19 cellular contexts compared by ENCODE assay signal in the genomic region with DNA sequence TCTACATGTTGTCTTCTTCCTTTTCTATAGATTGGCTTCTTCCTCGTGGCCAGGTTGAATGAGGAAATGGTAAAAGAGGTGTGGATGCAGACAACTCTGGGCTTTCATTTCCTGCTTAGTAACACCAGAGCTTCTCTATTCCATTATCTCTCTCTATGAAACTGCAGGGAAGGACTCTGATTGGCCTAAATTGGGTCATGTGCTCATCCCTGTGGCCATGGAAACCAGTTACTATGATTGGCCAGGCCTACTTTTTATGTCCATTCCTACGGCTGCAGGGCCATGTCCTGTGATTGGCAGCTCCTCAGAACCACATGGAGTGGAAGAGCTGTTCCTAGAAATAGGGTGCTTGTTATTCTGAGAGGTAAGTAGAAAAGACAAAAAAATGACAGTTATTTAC.
"Had no signal": no experiment of that assay in that cellular context is flagged by ENCODE, and none has a peak within 500 bp of the region (broad histone marks: within the 10 kb centered on the region; RNA-seq: fewer than 3 reads in every experiment).

No MANE protein-coding gene starts in this region.

- H3K4me3 Mint-ChIP-seq: activated CD8-positive, alpha-beta memory T cell treated with anti-CD3 and anti-CD28 coated beads, Interleukin-2, amount 10 ng/mL, durations not matched to agents 7 days and 5 days; activated T-cell treated with anti-CD3 and anti-CD28 coated beads, Interleukin-2, amount 50 U/mL, for 24 hours had no signal

- H3K4me1 Mint-ChIP-seq: activated CD8-positive, alpha-beta memory T cell treated with anti-CD3 and anti-CD28 coated beads, Interleukin-2, amount 10 ng/mL, durations not matched to agents 7 days and 5 days had no signal

- H3K9me3 ChIP-seq: esophagus squamous epithelium, neutrophil, stomach had no signal

- ATAC-seq: activated CD4-positive, CD25-positive, alpha-beta regulatory T cell treated with anti-CD3 and anti-CD28 coated beads, Interleukin-2, amount 50 U/mL, for 24 hours; activated CD8-positive, alpha-beta memory T cell treated with anti-CD3 and anti-CD28 coated beads, Interleukin-2, amount 10 ng/mL, durations not matched to agents 7 days and 5 days; activated naive CD4-positive, alpha-beta T cell treated with anti-CD3 and anti-CD28 coated beads, Interleukin-2, amount 50 U/mL, for 72 hours; heart left ventricle; left ventricle myocardium superior had no signal

- H3K36me3 ChIP-seq: esophagus squamous epithelium, heart left ventricle, neutrophil, stomach had no signal

- H3K27me3 Mint-ChIP-seq: activated CD8-positive, alpha-beta memory T cell treated with anti-CD3 and anti-CD28 coated beads, Interleukin-2, amount 10 ng/mL, durations not matched to agents 7 days and 5 days; activated T-cell treated with anti-CD3 and anti-CD28 coated beads, Interleukin-2, amount 50 U/mL, for 24 hours had no signal

- H3K27me3 ChIP-seq: esophagus squamous epithelium, heart left ventricle, neutrophil, stomach had no signal

- H3K27ac Mint-ChIP-seq: activated CD8-positive, alpha-beta memory T cell treated with anti-CD3 and anti-CD28 coated beads, Interleukin-2, amount 10 ng/mL, durations not matched to agents 7 days and 5 days; activated naive CD4-positive, alpha-beta T cell treated with anti-CD3 and anti-CD28 coated beads, Interleukin-2, amount 50 U/mL, for 72 hours; activated T-cell treated with anti-CD3 and anti-CD28 coated beads, Interleukin-2, amount 50 U/mL, for 24 hours had no signal

- H3K36me3 Mint-ChIP-seq: activated CD8-positive, alpha-beta memory T cell treated with anti-CD3 and anti-CD28 coated beads, Interleukin-2, amount 10 ng/mL, durations not matched to agents 7 days and 5 days had no signal

- DNase-seq: activated CD4-positive, alpha-beta T cell treated with anti-CD3 and anti-CD28 coated beads, Interleukin-2, amount 50 U/mL, for 48 hours; activated CD8-positive, alpha-beta memory T cell treated with anti-CD3 and anti-CD28 coated beads, Interleukin-2, amount 10 ng/mL, durations not matched to agents 7 days and 5 days; activated effector memory CD4-positive, alpha-beta T cell treated with Interleukin-2 at 50 U/mL for 16 hours; activated T-cell treated with anti-CD3 and anti-CD28 coated beads, Interleukin-2, amount 50 U/mL, for 24 hours; amygdala; cerebellar nuclear complex; dermis blood vessel endothelial cell; esophagus squamous epithelium; foreskin fibroblast; heart left ventricle; islet precursor cell; left ventricle myocardium superior; retina; stimulated activated CD4-positive, alpha-beta T cell treated with anti-CD3 and anti-CD28 coated beads, Interleukin-15, amount 100 ng/mL, for 24 hours; stimulated activated CD4-positive, alpha-beta T cell treated with anti-CD3 and anti-CD28 coated beads, Interleukin-4, amount 100 ng/mL, for 24 hours; stomach had no signal

- H3K4me3 ChIP-seq: esophagus squamous epithelium, heart left ventricle, stomach had no signal

- H3K27ac ChIP-seq: neutrophil had no signal
